1 cellular context compared by ENCODE assay signal in genomic region chr10:118080817-118081216, GRCh38.
TF ChIP-seq lines count a peak whose summit lies in the region.

No MANE protein-coding gene starts in this region.

TF ChIP-seq in GM23338, 12 proteins besides CTCF, POLR2A, EP300 and RAD21 (continued from another document):
- no peak for TF ChIP-seq ZNF114 (CRISPR knock-in tag; IDR thresholded peaks at IDR 0.05)
- TF ChIP-seq STAT1 (IDR thresholded peaks at IDR 0.05; ENCODE audit: unreplicated experiment), result no peak
- TF ChIP-seq ZNF331 (CRISPR knock-in tag; IDR thresholded peaks at IDR 0.05; ENCODE audit: low read depth), result no peak
